25 cellular contexts compared by ENCODE assay signal in the genomic region with DNA sequence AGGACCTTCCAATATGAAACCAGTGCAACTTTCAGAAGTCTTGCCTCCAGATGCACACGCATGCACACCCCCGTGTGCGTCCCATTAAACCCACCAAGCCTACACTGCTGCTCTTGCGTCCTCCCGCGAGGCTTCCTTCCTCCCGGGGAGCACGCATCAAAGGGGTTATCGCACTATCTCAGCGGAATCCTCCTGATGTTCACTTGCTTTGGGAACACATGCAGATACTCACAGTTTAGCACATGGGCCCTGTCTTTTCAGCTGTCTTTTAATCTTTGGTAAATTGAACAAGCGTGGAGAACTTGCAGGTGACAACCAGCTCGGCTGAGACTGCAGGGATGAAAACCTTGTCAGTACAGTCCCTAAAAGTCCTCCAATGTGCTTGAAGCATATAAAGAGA.
"Had no signal": no experiment of that assay in that cellular context is flagged by ENCODE, and none has a peak within 500 bp of the region (broad histone marks: within the 10 kb centered on the region; RNA-seq: fewer than 3 reads in every experiment).

No MANE protein-coding gene starts in this region.

- H3K9me3 Mint-ChIP-seq: dendritic cell treated with granulocyte-macrophage colony-stimulating factor and Interleukin-4, amounts not matched to agents 40 ng/mL and 50 ng/mL, for 4 days; endodermal cell; naive thymus-derived CD8-positive, alpha-beta T cell; stimulated activated effector memory CD8-positive, alpha-beta T cell treated with anti-CD3 and anti-CD28 coated beads, Interleukin-12 subunit alpha, Interleukin-12 subunit beta, amount 100 ng/mL, for 72 hours had no signal

- H3K36me3 ChIP-seq: colonic mucosa, gastroesophageal sphincter, heart left ventricle, left lung, neutrophil, prostate gland, right atrium auricular region, thoracic aorta, tibial nerve, upper lobe of left lung had no signal

- H3K4me1 ChIP-seq: colonic mucosa, gastroesophageal sphincter, left lung, prostate gland, right atrium auricular region, tibial nerve had no signal

- DNase-seq: colonic mucosa; effector CD8-positive, alpha-beta T cell; endodermal cell; foreskin keratinocyte; heart left ventricle; hippocampal formation; left cardiac atrium; left lung; mesenchymal stem cell; midbrain; naive thymus-derived CD8-positive, alpha-beta T cell; nephron progenitor cell; stimulated activated CD4-positive, alpha-beta T cell treated with anti-CD3 and anti-CD28 coated beads, Interleukin-2, amount 100 ng/mL, for 24 hours; stimulated activated CD4-positive, alpha-beta T cell treated with anti-CD3 and anti-CD28 coated beads, Interleukin-4, amount 100 ng/mL, for 24 hours; stimulated activated naive CD4-positive, alpha-beta T cell treated with Interleukin-2 at 50 U/mL for 16 hours; upper lobe of left lung had no signal

- H3K27ac Mint-ChIP-seq: dendritic cell treated with granulocyte-macrophage colony-stimulating factor and Interleukin-4, amounts not matched to agents 40 ng/mL and 50 ng/mL, for 4 days; endodermal cell; naive thymus-derived CD8-positive, alpha-beta T cell; nephron progenitor cell; stimulated activated effector memory CD8-positive, alpha-beta T cell treated with anti-CD3 and anti-CD28 coated beads, Interleukin-12 subunit alpha, Interleukin-12 subunit beta, amount 100 ng/mL, for 72 hours had no signal

- H3K4me3 Mint-ChIP-seq: dendritic cell treated with granulocyte-macrophage colony-stimulating factor and Interleukin-4, amounts not matched to agents 40 ng/mL and 50 ng/mL, for 4 days; endodermal cell; naive thymus-derived CD8-positive, alpha-beta T cell; nephron progenitor cell; stimulated activated effector memory CD8-positive, alpha-beta T cell treated with anti-CD3 and anti-CD28 coated beads, Interleukin-12 subunit alpha, Interleukin-12 subunit beta, amount 100 ng/mL, for 72 hours had no signal

- H3K27me3 ChIP-seq: colonic mucosa, gastroesophageal sphincter, left lung, right atrium auricular region, tibial nerve, upper lobe of left lung had no signal

- H3K36me3 Mint-ChIP-seq: naive thymus-derived CD8-positive, alpha-beta T cell; stimulated activated effector memory CD8-positive, alpha-beta T cell treated with anti-CD3 and anti-CD28 coated beads, Interleukin-12 subunit alpha, Interleukin-12 subunit beta, amount 100 ng/mL, for 72 hours had no signal

- H3K27ac ChIP-seq: colonic mucosa, epithelial cell of prostate, foreskin keratinocyte, gastroesophageal sphincter, heart left ventricle, left lung, neutrophil, prostate gland, right atrium auricular region, thoracic aorta, tibial nerve, upper lobe of left lung had no signal

- H3K4me3 ChIP-seq: colonic mucosa, gastroesophageal sphincter, heart left ventricle, left lung, prostate gland, right atrium auricular region, thoracic aorta, tibial nerve, upper lobe of left lung had no signal

- H3K9me3 ChIP-seq: colonic mucosa, gastroesophageal sphincter, heart left ventricle, left lung, neutrophil, prostate gland, right atrium auricular region, thoracic aorta, tibial nerve, upper lobe of left lung had no signal

- H3K4me1 Mint-ChIP-seq: endodermal cell; stimulated activated effector memory CD8-positive, alpha-beta T cell treated with anti-CD3 and anti-CD28 coated beads, Interleukin-12 subunit alpha, Interleukin-12 subunit beta, amount 100 ng/mL, for 72 hours had no signal
